In genomic region chr5:148343049-148343413, GRCh38 we compare ENCODE assay signal across 20 cellular contexts. TPM values are rescaled to one million over a fixed set of nuclear protein-coding genes. Genes with fewer than 3 reads are reported as not detected.
DNase-seq lines count a peak whose midpoint lies in the region; ATAC-seq and TF ChIP-seq lines count a peak whose summit lies in the region.
"Had no signal": no experiment of that assay in that cellular context is flagged by ENCODE, and none has a peak within 500 bp of the region (broad histone marks: within the 10 kb centered on the region; RNA-seq: fewer than 3 reads in every experiment).

No MANE protein-coding gene starts in this region.

- H3K79me2 ChIP-seq in HCT116 (ENCODE audit: insufficient read depth, low read length) (no peaks in the 10 kb centered on the region), smooth muscle cell (ENCODE audit: low read depth) (no peaks in the 10 kb centered on the region)

- intact Hi-C loops in HCT116 (cut with micrococcal nuclease) (no loop called here), esophagus squamous epithelium (cut with DNase I) (no loop called here)

- no TSS peak for BruUV-seq in HCT116 (replicated peaks; lab: Mats Ljungman, UMichigan)

- RAD21 ChIA-PET in HCT116 (lab: Charles Lee; ENCODE audit: low non-redundant PET in 1 of 2, low total read pairs in 2 of 2, uncharacterized antibody in 2 of 2, unreplicated experiment in 2 of 2) = no interaction called here

- H3K4me3 ChIP-seq in HCT116 (replicated peaks in 1 of 2; ENCODE audit: low read depth in 1 of 2, low read length in 2 of 2) (no peak overlapping the region), RWPE2 (ENCODE audit: severe bottlenecking) (no peak overlapping the region), esophagus squamous epithelium (no peak overlapping the region), smooth muscle cell (no peak overlapping the region)
- H3K4me3 ChIP-seq: body of pancreas, coronary artery, lower lobe of right lung, right lobe of liver had no signal

- H3K4me2 ChIP-seq in HCT116 (ENCODE audit: low read length) (peak overlapping the region; percentile 60), smooth muscle cell (no peak overlapping the region)

- H3F3A ChIP-seq in smooth muscle cell (ENCODE audit: low read depth) = no peaks in the 10 kb centered on the region

- H2AFZ ChIP-seq in HCT116 (ENCODE audit: low read depth, low read length, poor library complexity, severe bottlenecking) (peak overlapping the region; percentile 47), smooth muscle cell (ENCODE audit: low read depth) (no peak overlapping the region)

- H3K4me1 ChIP-seq in HCT116 (ENCODE audit: control insufficient read depth in 1 of 2, insufficient read depth in 2 of 2, low read length in 2 of 2) = peaks cover 8 to 14% of the 10 kb centered on the region in 2 experiments; a peak in 3 of 4 replicates
- H3K4me1 ChIP-seq in RWPE2 (ENCODE audit: insufficient read depth, poor library complexity, severe bottlenecking) = peaks cover 19% of the 10 kb centered on the region
- peaks cover 0 to 47% (median 0%) of the 10 kb centered on the region in 3 donors for H3K4me1 ChIP-seq in esophagus squamous epithelium
- no peaks in the 10 kb centered on the region for H3K4me1 ChIP-seq in smooth muscle cell (ENCODE audit: low read depth)
- H3K4me1 ChIP-seq: body of pancreas, Caco-2, lower lobe of right lung, right lobe of liver had no signal

- no peaks in the 10 kb centered on the region for H3K27me3 ChIP-seq in HCT116 (ENCODE audit: insufficient read depth, low read length)
- no peaks in the 10 kb centered on the region for H3K27me3 ChIP-seq in RWPE2 (ENCODE audit: insufficient read depth, poor library complexity, severe bottlenecking)
- no peaks in the 10 kb centered on the region for H3K27me3 ChIP-seq in esophagus squamous epithelium
- H3K27me3 ChIP-seq in smooth muscle cell (ENCODE audit: low read depth) = no peaks in the 10 kb centered on the region
- H3K27me3 ChIP-seq: body of pancreas, right lobe of liver had no signal

- no peak overlapping the region for H3K27ac ChIP-seq in HCT116 (ENCODE audit: low read depth, low read length)
- H3K27ac ChIP-seq in RWPE2 (ENCODE audit: poor library complexity, severe bottlenecking) = peak overlapping the region; percentile 59
- H3K27ac ChIP-seq in esophagus squamous epithelium = peak overlapping the region; percentile 68 to 92 (median 84)
- peak overlapping the region; percentile 79 for H3K27ac ChIP-seq in smooth muscle cell (ENCODE audit: low read depth)
- H3K27ac ChIP-seq: body of pancreas, coronary artery, lower lobe of right lung, right lobe of liver had no signal

- no peak for TF ChIP-seq CTCF in HCT116 (IDR thresholded peaks at IDR 0.05 in 2 of 3, conservative IDR thresholded peaks at IDR 0.05 in 1 of 3; ENCODE audit: borderline replicate concordance in 1 of 3, insufficient read depth in 1 of 3, low read depth in 2 of 3, low read length in 2 of 3)
- no peak for TF ChIP-seq CTCF in RWPE2 (IDR thresholded peaks at IDR 0.05; ENCODE audit: poor library complexity, severe bottlenecking)
- no peak for TF ChIP-seq CTCF in esophagus squamous epithelium (IDR thresholded peaks at IDR 0.05)
- no peak for TF ChIP-seq CTCF in smooth muscle cell (IDR thresholded peaks at IDR 0.05; ENCODE audit: borderline replicate concordance, insufficient read depth, poor library complexity, severe bottlenecking)

- ATAC-seq in HCT116 (peak; percentile 79), RWPE2 (ENCODE audit: low read depth) (peak; percentile 98), HG03045 (IDR thresholded peaks at IDR 0.05; ENCODE audit: unreplicated experiment) (no peak)
- ATAC-seq in stimulated activated naive CD8-positive, alpha-beta T cell treated with anti-CD3 and anti-CD28 coated beads, Interleukin-15, Interleukin-2, amounts not matched to agents 100 U/mL and 50 U/mL, for 24 hours = no peak
- ATAC-seq: body of pancreas, lower lobe of right lung had no signal

- 39 to 56% methylated on average over 2 of the region's 2 CpGs for WGBS in esophagus squamous epithelium, 2 donors
- WGBS in smooth muscle cell (ENCODE audit: low lambda C conversion rate) = 68% methylated on average over 2 of the region's 2 CpGs

- DNase-seq in HCT116 (ENCODE audit: low read depth, low spot score) (peak; percentile 43), RWPE2 (ENCODE audit: low spot score) (peak; percentile 81), esophagus squamous epithelium (lab: John Stamatoyannopoulos, UW) (no peak), smooth muscle cell (lab: John Stamatoyannopoulos, UW; ENCODE audit: unreplicated experiment) (no peak), Ammon's horn (ENCODE audit: low spot score) (no peak)
- no peak for DNase-seq in stimulated activated naive CD8-positive, alpha-beta T cell treated with anti-CD3 and anti-CD28 coated beads, Interleukin-15, Interleukin-2, amounts not matched to agents 100 U/mL and 50 U/mL, for 24 hours
- no peak for DNase-seq in activated CD8-positive, alpha-beta memory T cell treated with anti-CD3 and anti-CD28 coated beads, Interleukin-2, amount 50 U/mL, for 4 hours
- DNase-seq: body of pancreas; lower lobe of right lung; NCI-H187; occipital lobe; right lobe of liver; Right ventricle myocardium superior; stimulated activated CD4-positive, alpha-beta T cell treated with anti-CD3 and anti-CD28 coated beads, Interleukin-1b, Interleukin-23, amount 100 ng/mL, for 48 hours; T-helper 2 cell had no signal

- H4K20me1 ChIP-seq in HCT116 (ENCODE audit: insufficient read depth) (no peaks in the 10 kb centered on the region), smooth muscle cell (ENCODE audit: low read depth) (no peaks in the 10 kb centered on the region)

- CTCF ChIA-PET in HCT116 (lab: Charles Lee) = interaction anchor here (2.6 kb wide), 1 partner anchor 32 kb away, joined by 8 read pairs; no protein-coding TSS in a partner anchor

- TF ChIP-seq RAD21 in HCT116 (IDR thresholded peaks at IDR 0.05; ENCODE audit: low read depth) = no peak

- H3K36me3 ChIP-seq in HCT116 (ENCODE audit: control insufficient read depth in 1 of 2, insufficient read depth in 2 of 2, low read length in 2 of 2) (no peaks in the 10 kb centered on the region), RWPE2 (ENCODE audit: low read depth) (no peaks in the 10 kb centered on the region), esophagus squamous epithelium (no peaks in the 10 kb centered on the region), smooth muscle cell (ENCODE audit: low read depth) (no peaks in the 10 kb centered on the region)
- H3K36me3 ChIP-seq: lower lobe of right lung, right lobe of liver had no signal

- no peaks in the 10 kb centered on the region for H3K9me2 ChIP-seq in HCT116 (ENCODE audit: insufficient read depth)

- POLR2A ChIA-PET in HCT116 (lab: Charles Lee) = no interaction called here

- TF ChIP-seq POLR2A in HCT116 (IDR thresholded peaks at IDR 0.05; ENCODE audit: borderline replicate concordance, extremely low read depth, insufficient read depth, insufficient read length) = no peak
- no peak for TF ChIP-seq POLR2A in esophagus squamous epithelium (IDR thresholded peaks at IDR 0.05)

- no peak overlapping the region for H3K9ac ChIP-seq in HCT116 (ENCODE audit: low read length)
- peak overlapping the region; percentile 29 for H3K9ac ChIP-seq in smooth muscle cell (ENCODE audit: low read depth)

- no peaks in the 10 kb centered on the region for H3K9me3 ChIP-seq in HCT116 (ENCODE audit: control insufficient read depth in 1 of 2, insufficient read depth in 1 of 2, low read depth in 1 of 2, low read length in 2 of 2)
- H3K9me3 ChIP-seq in RWPE2 (ENCODE audit: severe bottlenecking) = no peaks in the 10 kb centered on the region
- no peaks in the 10 kb centered on the region for H3K9me3 ChIP-seq in esophagus squamous epithelium
- no peaks in the 10 kb centered on the region for H3K9me3 ChIP-seq in smooth muscle cell (replicated peaks; ENCODE audit: low read depth)
- H3K9me3 ChIP-seq: Caco-2, lower lobe of right lung, right lobe of liver had no signal

TF ChIP-seq in HCT116, 20 proteins besides CTCF, POLR2A, EP300 and RAD21:
- peak; percentile 54 for TF ChIP-seq FOSL1 (IDR thresholded peaks at IDR 0.05; ENCODE audit: low read depth)
- 0 out of 2 replicates have a peak, but pooled peaks have one; percentile 42 for TF ChIP-seq CBX3 (IDR thresholded peaks at IDR 0.05; ENCODE audit: low read depth)
- TF ChIP-seq SP1 (IDR thresholded peaks at IDR 0.05; ENCODE audit: low read depth) = 0 out of 2 replicates have a peak, but pooled peaks have one; percentile 21
- TF ChIP-seq MAX (IDR thresholded peaks at IDR 0.05) = peak; percentile 59
- TF ChIP-seq SIN3A (IDR thresholded peaks at IDR 0.05; ENCODE audit: low read depth) = no peak

RNA-seq across cellular contexts. Expression of gene SPINK9, which starts 7.7 kb away (rescaled TPM):
- total RNA-seq in HCT116 (2021; ENCODE audit: unreplicated experiment) (not detected), esophagus squamous epithelium (not detected), smooth muscle cell (4.0 and 5.3 TPM in 2 replicates)
- not detected in 2 replicates for polyA plus RNA-seq in HCT116 (2012)
- 4.2 and 5.9 TPM in 2 replicates for polyA plus RNA-seq in smooth muscle cell
- total RNA-seq: activated T-helper 1 cell treated with anti-CD3 and anti-CD28 coated beads, Interleukin-12 subunit alpha, Interleukin-12 subunit beta, Interleukin-2, Interleukin-4 antibody, amounts not matched to agents 30 ng/mL and 10 ng/mL and 1 ng/mL, durations not matched to agents 14 hours and 24 hours and 36 hours; body of pancreas; Caco-2; glomerular endothelial cell; lower lobe of right lung; occipital lobe; right lobe of liver; Right ventricle myocardium superior had no signal

RNA-seq across cellular contexts. Expression of gene SPINK7, which starts 30.8 kb away (rescaled TPM):
- total RNA-seq in HCT116 (2021; ENCODE audit: unreplicated experiment) = not detected
- 0.12 TPM in 1 of 2 replicates, not detected in the other for polyA plus RNA-seq in HCT116 (2012)
- 100 to 1,000 TPM; 137 to 321 (median 253) TPM for total RNA-seq in esophagus squamous epithelium
- total RNA-seq in smooth muscle cell = 11.5 and 20.5 TPM in 2 replicates
- 4.0 and 15.7 TPM in 2 replicates for polyA plus RNA-seq in smooth muscle cell
- total RNA-seq: activated T-helper 1 cell treated with anti-CD3 and anti-CD28 coated beads, Interleukin-12 subunit alpha, Interleukin-12 subunit beta, Interleukin-2, Interleukin-4 antibody, amounts not matched to agents 30 ng/mL and 10 ng/mL and 1 ng/mL, durations not matched to agents 14 hours and 24 hours and 36 hours; body of pancreas; Caco-2; glomerular endothelial cell; lower lobe of right lung; occipital lobe; right lobe of liver; Right ventricle myocardium superior had no signal

RNA-seq across cellular contexts. Expression of gene FBXO38, which starts 40.7 kb away (rescaled TPM):
- total RNA-seq in HCT116 (2021; ENCODE audit: unreplicated experiment) (36.3 TPM), esophagus squamous epithelium (10 to 100 TPM; 15.0 to 42.0 (median 32.1) TPM), smooth muscle cell (44.5 and 61.4 TPM in 2 replicates)
- polyA plus RNA-seq in HCT116 (2012) = 15.6 TPM in 2 replicates
- polyA plus RNA-seq in smooth muscle cell = 23.7 and 24.4 TPM in 2 replicates

Comparison
In these comparisons a context has a peak if more than half of its experiments do, and no peak if none do; other contexts are left out.
1. ATAC-seq: peak in HCT116 (single experiment) and RWPE2 (single experiment); none in stimulated activated naive CD8-positive, alpha-beta T cell treated with anti-CD3 and anti-CD28 coated beads, Interleukin-15, Interleukin-2, amounts not matched to agents 100 U/mL and 50 U/mL, for 24 hours (single experiment) and HG03045 (single experiment).
2. DNase-seq: peak in HCT116 (single experiment) and RWPE2 (single experiment); none in esophagus squamous epithelium (single experiment), smooth muscle cell (single experiment), stimulated activated naive CD8-positive, alpha-beta T cell treated with anti-CD3 and anti-CD28 coated beads, Interleukin-15, Interleukin-2, amounts not matched to agents 100 U/mL and 50 U/mL, for 24 hours (single experiment), activated CD8-positive, alpha-beta memory T cell treated with anti-CD3 and anti-CD28 coated beads, Interleukin-2, amount 50 U/mL, for 4 hours (single experiment) and Ammon's horn (single experiment).
3. RNA of gene SPINK7, which starts 30.8 kb away (total RNA-seq): 137 to 321 TPM in esophagus squamous epithelium and 11.5 to 20.5 TPM in smooth muscle cell; not detected in HCT116 (single experiment); every median in the first group is over 10 times any median in the second.